ENCODE assay signal across 23 cellular contexts in genomic region chr13:31515427-31515826, GRCh38.
"Had no signal": no experiment of that assay in that cellular context is flagged by ENCODE, and none has a peak within 500 bp of the region (broad histone marks: within the 10 kb centered on the region; RNA-seq: fewer than 3 reads in every experiment).

No MANE protein-coding gene starts in this region.

- H3K9me3 Mint-ChIP-seq: nephron progenitor cell, type B pancreatic cell had no signal

- H3K4me1 Mint-ChIP-seq: memory B cell; naive thymus-derived CD4-positive, alpha-beta T cell; stimulated activated naive CD8-positive, alpha-beta T cell treated with anti-CD3 and anti-CD28 coated beads, Interleukin-15, amount 100 ng/mL, for 72 hours had no signal

- H3K9me3 ChIP-seq: heart right ventricle, psoas muscle, right lobe of liver, testis, tibial artery had no signal

- ATAC-seq: left colon; naive thymus-derived CD4-positive, alpha-beta T cell; psoas muscle; right lobe of liver; stimulated activated naive CD8-positive, alpha-beta T cell treated with anti-CD3 and anti-CD28 coated beads, Interleukin-15, amount 100 ng/mL, for 72 hours had no signal

- H3K4me3 Mint-ChIP-seq: memory B cell; naive thymus-derived CD4-positive, alpha-beta T cell; nephron progenitor cell; stimulated activated naive CD8-positive, alpha-beta T cell treated with anti-CD3 and anti-CD28 coated beads, Interleukin-15, amount 100 ng/mL, for 72 hours; type B pancreatic cell had no signal

- H3K27ac ChIP-seq: psoas muscle, right lobe of liver, testis had no signal

- H3K36me3 Mint-ChIP-seq: memory B cell; naive thymus-derived CD4-positive, alpha-beta T cell; type B pancreatic cell had no signal

- H3K27me3 ChIP-seq: testis, tibial artery had no signal

- H3K4me3 ChIP-seq: dorsolateral prefrontal cortex, heart right ventricle, lung, psoas muscle, right lobe of liver, smooth muscle cell, testis, tibial artery had no signal

- DNase-seq: central memory CD4-positive, alpha-beta T cell; dorsolateral prefrontal cortex; effector CD4-positive, alpha-beta T cell; heart right ventricle; hippocampal formation; left colon; naive thymus-derived CD4-positive, alpha-beta T cell; nephron progenitor cell; nucleus accumbens; psoas muscle; right lobe of liver; stimulated activated CD4-positive, alpha-beta T cell treated with anti-CD3 and anti-CD28 coated beads, Interleukin-12 subunit alpha, Interleukin-12 subunit beta, amount 100 ng/mL, for 4 hours; stimulated activated CD4-positive, alpha-beta T cell treated with anti-CD3 and anti-CD28 coated beads, Interleukin-1b, Interleukin-23, amount 100 ng/mL, for 48 hours; stimulated activated CD4-positive, alpha-beta T cell treated with anti-CD3 and anti-CD28 coated beads, Interleukin-4, amount 100 ng/mL, for 1 hour; stimulated activated CD8-positive, alpha-beta memory T cell treated with anti-CD3 and anti-CD28 coated beads, Interleukin-4, amount 100 ng/mL, for 48 hours; stimulated activated naive CD4-positive, alpha-beta T cell; stimulated activated naive CD8-positive, alpha-beta T cell treated with anti-CD3 and anti-CD28 coated beads, Interleukin-15, amount 100 ng/mL, for 72 hours; testis; tibial artery had no signal

- H3K4me1 ChIP-seq: heart right ventricle, psoas muscle, right lobe of liver, testis had no signal

- H3K27ac Mint-ChIP-seq: memory B cell; naive thymus-derived CD4-positive, alpha-beta T cell; nephron progenitor cell; stimulated activated naive CD8-positive, alpha-beta T cell treated with anti-CD3 and anti-CD28 coated beads, Interleukin-15, amount 100 ng/mL, for 72 hours; type B pancreatic cell had no signal

- H3K36me3 ChIP-seq: heart right ventricle, right lobe of liver, tibial artery had no signal
